ENCODE assay signal across 1 cellular context in genomic region chrX:153492543-153492942, GRCh38.
A peak's percentile ranks its signal among the peaks of the same experiment; 100 is the strongest.
TF ChIP-seq lines count a peak whose summit lies in the region.

No MANE protein-coding gene starts in this region.

TF ChIP-seq in HepG2, 621 proteins besides CTCF, POLR2A, EP300 and RAD21:
- no peak for TF ChIP-seq ZNF12 (CRISPR knock-in tag; IDR thresholded peaks at IDR 0.05)
- TF ChIP-seq ZNF850 (CRISPR knock-in tag; conservative IDR thresholded peaks at IDR 0.05): no peak
- no peak for TF ChIP-seq TCF7 (IDR thresholded peaks at IDR 0.05; ENCODE audit: low read depth)
- TF ChIP-seq PATZ1 (CRISPR knock-in tag; IDR thresholded peaks at IDR 0.05): peak; percentile 21; the same call in 1 of the 2 replicates
- TF ChIP-seq ASH2L (IDR thresholded peaks at IDR 0.05; ENCODE audit: insufficient read length, low read depth, low read length): no peak
- TF ChIP-seq ZNF644 (CRISPR knock-in tag; IDR thresholded peaks at IDR 0.05; ENCODE audit: low read depth): no peak
- no peak for TF ChIP-seq DNMT1 (CRISPR knock-in tag; IDR thresholded peaks at IDR 0.05)
- peak; percentile 73; the same call in 1 of the 2 replicates for TF ChIP-seq GZF1 (CRISPR knock-in tag; IDR thresholded peaks at IDR 0.05)
- TF ChIP-seq YEATS4 (CRISPR knock-in tag; IDR thresholded peaks at IDR 0.05; ENCODE audit: borderline replicate concordance): no peak
- peak; percentile 41 for TF ChIP-seq STAG1 (CRISPR knock-in tag; IDR thresholded peaks at IDR 0.05)
- no peak for TF ChIP-seq ZNF605 (CRISPR knock-in tag; IDR thresholded peaks at IDR 0.05)
- no peak for TF ChIP-seq ZNF20 (CRISPR knock-in tag; IDR thresholded peaks at IDR 0.05)
- TF ChIP-seq ZNF264 (CRISPR knock-in tag; IDR thresholded peaks at IDR 0.05): no peak
